In genomic region chr1:53394306-53394705, GRCh38 we compare ENCODE assay signal across 15 cellular contexts.
DNase-seq lines count a peak whose midpoint lies in the region; ATAC-seq and TF ChIP-seq lines count a peak whose summit lies in the region.
"Had no signal": no experiment of that assay in that cellular context is flagged by ENCODE, and none has a peak within 500 bp of the region (broad histone marks: within the 10 kb centered on the region; RNA-seq: fewer than 3 reads in every experiment).

No MANE protein-coding gene starts in this region.

- H3K14ac ChIP-seq in mesenchymal stem cell (ENCODE audit: low read length in 2 of 2): no peak overlapping the region

- no peak overlapping the region for H2BK12ac ChIP-seq in mesenchymal stem cell (ENCODE audit: low read length in 2 of 2)

- DNase-seq in activated CD4-positive, alpha-beta T cell treated with anti-CD3 and anti-CD28 coated beads, Interleukin-2, amount 10 ng/mL, durations not matched to agents 7 days and 5 days: no peak
- DNase-seq in activated CD4-positive, alpha-beta T cell treated with anti-CD3 and anti-CD28 coated beads for 1 hour: no peak
- no peak for DNase-seq in mesenchymal stem cell
- DNase-seq in sigmoid colon: peak; percentile 28
- DNase-seq in stimulated activated CD4-positive, alpha-beta T cell treated with anti-CD3 and anti-CD28 coated beads, Interleukin-2, amount 100 ng/mL, for 48 hours: no peak
- no peak for DNase-seq in C1 segment of cervical spinal cord (lab: John Stamatoyannopoulos, UW)
- DNase-seq: Caco-2, DND-41, GDM1, GM23248, H7 had no signal

- no peak overlapping the region for H2BK120ac ChIP-seq in mesenchymal stem cell (ENCODE audit: low read depth, low read length)

- peak overlapping the region; percentile 14 for H4K91ac ChIP-seq in mesenchymal stem cell (ENCODE audit: low read length)

- no peaks in the 10 kb centered on the region for H3K4me1 ChIP-seq in Loucy (ENCODE audit: insufficient read depth, low read length, poor library complexity, severe bottlenecking)
- H3K4me1 ChIP-seq in mesenchymal stem cell (ENCODE audit: control insufficient read depth, insufficient read depth, low read depth, low read length): peaks cover 7% of the 10 kb centered on the region
- no peaks in the 10 kb centered on the region for H3K4me1 ChIP-seq in sigmoid colon
- H3K4me1 ChIP-seq: Caco-2 had no signal

- H3F3A ChIP-seq in Loucy (ENCODE audit: low read depth): no peaks in the 10 kb centered on the region

- intact Hi-C loops in sigmoid colon (cut with DNase I): no loop called here

- H4K8ac ChIP-seq in mesenchymal stem cell (ENCODE audit: low read length): no peak overlapping the region

- no peak overlapping the region; the same call in 1 of the 2 replicates for H2AFZ ChIP-seq in Loucy (ENCODE audit: low read length)
- no peak overlapping the region for H2AFZ ChIP-seq in mesenchymal stem cell (ENCODE audit: low read depth, low read length)
- H2AFZ ChIP-seq: GM23248 had no signal

- no peaks in the 10 kb centered on the region for H3K79me2 ChIP-seq in Loucy (ENCODE audit: insufficient read depth, low read length)

- no peak for TF ChIP-seq POLR2A in sigmoid colon (IDR thresholded peaks at IDR 0.05)

- no peak overlapping the region for H2BK15ac ChIP-seq in mesenchymal stem cell (ENCODE audit: low read depth, poor library complexity, severe bottlenecking)

- no peaks in the 10 kb centered on the region for H3K9me2 ChIP-seq in Loucy (replicated peaks; ENCODE audit: low read depth, low read length)

- H3K36me3 Mint-ChIP-seq in activated CD4-positive, alpha-beta T cell treated with anti-CD3 and anti-CD28 coated beads, Interleukin-2, amount 10 ng/mL, durations not matched to agents 7 days and 5 days (ENCODE audit: low read depth): no peaks in the 10 kb centered on the region
- H3K36me3 Mint-ChIP-seq: CD8-positive, alpha-beta memory T cell had no signal

- H3K9me3 ChIP-seq in Loucy (ENCODE audit: insufficient read depth, low read depth, low read length) (no peaks in the 10 kb centered on the region), mesenchymal stem cell (ENCODE audit: control insufficient read depth, low read length) (no peaks in the 10 kb centered on the region), sigmoid colon (no peaks in the 10 kb centered on the region)
- H3K9me3 ChIP-seq: Caco-2 had no signal

- H3K27me3 ChIP-seq in Loucy (ENCODE audit: insufficient read depth, low read length, poor library complexity, severe bottlenecking): no peaks in the 10 kb centered on the region
- H3K27me3 ChIP-seq in mesenchymal stem cell (ENCODE audit: control insufficient read depth in 1 of 2, insufficient read depth in 1 of 2, low read length in 2 of 2): peaks cover 0 to 17% of the 10 kb centered on the region in 2 experiments
- H3K27me3 ChIP-seq in sigmoid colon: peaks cover 0 to 6% (median 0%) of the 10 kb centered on the region in 3 donors

- H3K4me3 ChIP-seq in Loucy (ENCODE audit: low read length, poor library complexity, severe bottlenecking): no peak overlapping the region
- no peak overlapping the region for H3K4me3 ChIP-seq in mesenchymal stem cell (ENCODE audit: insufficient read depth in 1 of 2, low read depth in 1 of 2, low read length in 2 of 2)
- H3K4me3 ChIP-seq in sigmoid colon: no peak overlapping the region
- H3K4me3 ChIP-seq: GM23248 had no signal

- H3K27ac Mint-ChIP-seq in activated CD4-positive, alpha-beta T cell treated with anti-CD3 and anti-CD28 coated beads, Interleukin-2, amount 10 ng/mL, durations not matched to agents 7 days and 5 days: peak overlapping the region; percentile 31

- TF ChIP-seq EP300 in sigmoid colon (IDR thresholded peaks at IDR 0.05): no peak

- TF ChIP-seq CTCF in Loucy (conservative IDR thresholded peaks at IDR 0.05; ENCODE audit: low read length) (no peak), sigmoid colon (IDR thresholded peaks at IDR 0.05) (no peak)

- H3K4me3 Mint-ChIP-seq in activated CD4-positive, alpha-beta T cell treated with anti-CD3 and anti-CD28 coated beads, Interleukin-2, amount 10 ng/mL, durations not matched to agents 7 days and 5 days: no peak overlapping the region
- H3K4me3 Mint-ChIP-seq: CD8-positive, alpha-beta memory T cell had no signal

- H3K9ac ChIP-seq in Loucy (ENCODE audit: low read depth, low read length, poor library complexity, severe bottlenecking) (peak overlapping the region; percentile 21), mesenchymal stem cell (ENCODE audit: low read length) (no peak overlapping the region)
- H3K9ac ChIP-seq: GM23248 had no signal

- POLR2A ChIA-PET in activated CD4-positive, alpha-beta T cell treated with anti-CD3 and anti-CD28 coated beads, Interleukin-2, amount 10 ng/mL, durations not matched to agents 7 days and 5 days (lab: Charles Lee): no interaction called here

- H3K9me3 Mint-ChIP-seq in activated CD4-positive, alpha-beta T cell treated with anti-CD3 and anti-CD28 coated beads, Interleukin-2, amount 10 ng/mL, durations not matched to agents 7 days and 5 days: no peaks in the 10 kb centered on the region
- H3K9me3 Mint-ChIP-seq: CD8-positive, alpha-beta memory T cell had no signal

- H3K4ac ChIP-seq in mesenchymal stem cell (ENCODE audit: low read depth in 1 of 2, low read length in 2 of 2): no peak overlapping the region

- H3K4me1 Mint-ChIP-seq in activated CD4-positive, alpha-beta T cell treated with anti-CD3 and anti-CD28 coated beads, Interleukin-2, amount 10 ng/mL, durations not matched to agents 7 days and 5 days: no peaks in the 10 kb centered on the region

- no peaks in the 10 kb centered on the region for H3K27me3 Mint-ChIP-seq in activated CD4-positive, alpha-beta T cell treated with anti-CD3 and anti-CD28 coated beads, Interleukin-2, amount 10 ng/mL, durations not matched to agents 7 days and 5 days
- H3K27me3 Mint-ChIP-seq: CD8-positive, alpha-beta memory T cell had no signal

- CTCF ChIA-PET in activated CD4-positive, alpha-beta T cell treated with anti-CD3 and anti-CD28 coated beads, Interleukin-2, amount 10 ng/mL, durations not matched to agents 7 days and 5 days (lab: Charles Lee): interaction anchor here (1.0 to 3.9 kb wide), 6 partner anchors 9 to 116 kb away, joined by 3 to 20 read pairs (median 6); no protein-coding TSS in a partner anchor

- H3K18ac ChIP-seq in mesenchymal stem cell (ENCODE audit: low read depth in 1 of 2, low read length in 2 of 2): no peak overlapping the region

- H3K36me3 ChIP-seq in Loucy (ENCODE audit: insufficient read depth, low read length) (no peaks in the 10 kb centered on the region), mesenchymal stem cell (ENCODE audit: control insufficient read depth in 1 of 2, insufficient read depth in 2 of 2, low read depth in 1 of 2, low read length in 2 of 2) (no peaks in the 10 kb centered on the region), sigmoid colon (no peaks in the 10 kb centered on the region)

- H3K79me1 ChIP-seq in mesenchymal stem cell (replicated peaks; ENCODE audit: low read length, poor library complexity, severe bottlenecking): no peaks in the 10 kb centered on the region

- no peak overlapping the region for H3K23ac ChIP-seq in mesenchymal stem cell (ENCODE audit: low read length in 2 of 2)

- no peak overlapping the region for H2AK5ac ChIP-seq in mesenchymal stem cell (ENCODE audit: low read length, severe bottlenecking)

- H3K4me2 ChIP-seq in Loucy (ENCODE audit: low read depth, low read length, poor library complexity, severe bottlenecking) (no peak overlapping the region), mesenchymal stem cell (ENCODE audit: low read length, poor library complexity, severe bottlenecking) (no peak overlapping the region)

- H2BK5ac ChIP-seq in mesenchymal stem cell (ENCODE audit: low read depth, low read length, poor library complexity, severe bottlenecking): no peak overlapping the region

- WGBS in mesenchymal stem cell: 87% methylated on average over 6 of the region's 6 CpGs
- 73 to 86% methylated on average over 6 of the region's 6 CpGs for WGBS in sigmoid colon, 2 donors

- ATAC-seq in GM21619 (IDR thresholded peaks at IDR 0.05; ENCODE audit: unreplicated experiment): no peak

- H3K27ac ChIP-seq in mesenchymal stem cell (ENCODE audit: low read length, poor library complexity, severe bottlenecking) (no peak overlapping the region), sigmoid colon (no peak overlapping the region)
- H3K27ac ChIP-seq: 22Rv1, GM23248 had no signal

- no peaks in the 10 kb centered on the region for H4K20me1 ChIP-seq in Loucy (ENCODE audit: insufficient read depth, low read length, poor library complexity, severe bottlenecking)
